Comparison of ENCODE assay signal across 35 cellular contexts in the genomic region with DNA sequence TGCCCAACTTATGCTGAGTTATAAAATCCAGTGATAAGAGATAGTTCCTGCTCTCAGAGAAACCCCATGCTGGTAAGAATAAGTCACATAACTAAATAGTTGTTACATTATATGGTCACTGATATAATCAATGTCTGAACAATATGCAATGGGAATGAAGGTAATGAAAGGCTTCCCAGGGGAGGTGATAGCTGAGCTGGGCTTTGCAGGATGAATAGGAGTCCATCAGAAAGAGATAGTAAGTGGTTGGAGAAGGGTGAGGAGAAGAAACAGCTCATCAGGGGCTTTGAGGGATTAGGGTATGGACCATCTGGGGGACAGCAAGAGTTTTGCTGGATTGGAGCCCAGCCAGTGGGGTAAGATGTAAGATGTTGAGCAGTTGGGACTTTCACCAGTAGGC.
"Had no signal": no experiment of that assay in that cellular context is flagged by ENCODE, and none has a peak within 500 bp of the region (broad histone marks: within the 10 kb centered on the region; RNA-seq: fewer than 3 reads in every experiment).

No MANE protein-coding gene starts in this region.

- ATAC-seq: body of pancreas, PC-3, Right ventricle myocardium inferior had no signal

- H3K36me3 ChIP-seq: adrenal gland, breast epithelium, Peyer's patch had no signal

- DNase-seq: activated B cell treated with CpG ODN at 0.5 μM for 24 hours; activated CD4-positive, alpha-beta memory T cell treated with anti-CD3 and anti-CD28 coated beads for 36 hours; activated CD4-positive, alpha-beta T cell treated with anti-CD3 and anti-CD28 coated beads for 4 hours; activated CD4-positive, alpha-beta T cell treated with anti-CD3 and anti-CD28 coated beads, Interleukin-2, amount 50 U/mL, for 1 hour; activated CD4-positive, CD25-positive, alpha-beta regulatory T cell treated with anti-CD3 and anti-CD28 coated beads, Interleukin-2, amount 50 U/mL, for 72 hours; activated CD8-positive, alpha-beta memory T cell treated with anti-CD3 and anti-CD28 coated beads, Interleukin-2, amount 50 U/mL, for 4 hours; activated effector memory CD4-positive, alpha-beta T cell treated with anti-CD3 and anti-CD28 coated beads, Interleukin-2, amount 50 U/mL, for 16 hours; activated naive CD4-positive, alpha-beta T cell; activated naive CD4-positive, alpha-beta T cell treated with anti-CD3 and anti-CD28 coated beads, Interleukin-2, amount 50 U/mL, for 16 hours; activated naive CD8-positive, alpha-beta T cell treated with anti-CD3 and anti-CD28 coated beads, Interleukin-2, amount 10 ng/mL, durations not matched to agents 7 days and 5 days; activated T-cell treated with anti-CD3 and anti-CD28 coated beads, Interleukin-2, amount 50 U/mL, for 72 hours; adrenal gland; body of pancreas; caudate nucleus; cerebellar nuclear complex; NCI-H1092 treated with DMSO at 0.1 percent for 48 hours; NCI-H1417; NCI-H146; NCI-H187; NCI-H2029 treated with DMSO at 0.1 percent for 48 hours; NCI-H2171 treated with DMSO at 0.1 percent for 48 hours; NCI-H2227 treated with DMSO at 0.1 percent for 48 hours; NCI-H446 treated with DMSO at 0.1 percent for 48 hours; NCI-H524; Peyer's patch; T-helper 2 cell; T-helper 9 cell had no signal

- H3K27me3 Mint-ChIP-seq: activated CD4-positive, alpha-beta memory T cell treated with anti-CD3 and anti-CD28 coated beads for 36 hours; activated naive CD8-positive, alpha-beta T cell treated with anti-CD3 and anti-CD28 coated beads, Interleukin-2, amount 10 ng/mL, durations not matched to agents 7 days and 5 days; activated T-helper 17 cell treated with anti-CD3 and anti-CD28 coated beads, Interleukin-2, amount 50 U/mL, for 72 hours had no signal

- H3K4me3 ChIP-seq: adrenal gland, body of pancreas, breast epithelium, Peyer's patch had no signal

- H3K4me1 ChIP-seq: adrenal gland, body of pancreas, breast epithelium, Peyer's patch had no signal

- H3K9ac ChIP-seq: KMS-11 had no signal

- H3K27ac ChIP-seq: adrenal gland, body of pancreas, breast epithelium, KMS-11, Peyer's patch, RWPE1, VCaP had no signal

- H3K9me3 ChIP-seq: adrenal gland, body of pancreas, breast epithelium, Peyer's patch had no signal

- H3K4me1 Mint-ChIP-seq: activated B cell treated with CpG ODN at 0.5 μM for 24 hours had no signal

- H3K4me3 Mint-ChIP-seq: activated B cell treated with CpG ODN at 0.5 μM for 24 hours; activated CD4-positive, alpha-beta memory T cell treated with anti-CD3 and anti-CD28 coated beads for 36 hours; activated naive CD8-positive, alpha-beta T cell treated with anti-CD3 and anti-CD28 coated beads, Interleukin-2, amount 10 ng/mL, durations not matched to agents 7 days and 5 days; activated T-cell treated with anti-CD3 and anti-CD28 coated beads, Interleukin-2, amount 50 U/mL, for 72 hours; activated T-helper 17 cell treated with anti-CD3 and anti-CD28 coated beads, Interleukin-2, amount 50 U/mL, for 72 hours had no signal

- FAIRE-seq: astrocyte had no signal

- H3K36me3 Mint-ChIP-seq: activated CD4-positive, alpha-beta memory T cell treated with anti-CD3 and anti-CD28 coated beads for 36 hours had no signal

- H3K4me2 ChIP-seq: KMS-11 had no signal

- H3K9me3 Mint-ChIP-seq: activated B cell treated with CpG ODN at 0.5 μM for 24 hours; activated CD4-positive, alpha-beta memory T cell treated with anti-CD3 and anti-CD28 coated beads for 36 hours; activated naive CD8-positive, alpha-beta T cell treated with anti-CD3 and anti-CD28 coated beads, Interleukin-2, amount 10 ng/mL, durations not matched to agents 7 days and 5 days; activated T-cell treated with anti-CD3 and anti-CD28 coated beads, Interleukin-2, amount 50 U/mL, for 72 hours; activated T-helper 17 cell treated with anti-CD3 and anti-CD28 coated beads, Interleukin-2, amount 50 U/mL, for 72 hours had no signal

- H3K27me3 ChIP-seq: body of pancreas, breast epithelium, Peyer's patch had no signal

- H3K27ac Mint-ChIP-seq: activated B cell treated with CpG ODN at 0.5 μM for 24 hours; activated CD4-positive, alpha-beta memory T cell treated with anti-CD3 and anti-CD28 coated beads for 36 hours; activated naive CD8-positive, alpha-beta T cell treated with anti-CD3 and anti-CD28 coated beads, Interleukin-2, amount 10 ng/mL, durations not matched to agents 7 days and 5 days; activated T-cell treated with anti-CD3 and anti-CD28 coated beads, Interleukin-2, amount 50 U/mL, for 72 hours; activated T-helper 17 cell treated with anti-CD3 and anti-CD28 coated beads, Interleukin-2, amount 50 U/mL, for 72 hours had no signal
